1 cellular context compared by ENCODE assay signal in the genomic region with DNA sequence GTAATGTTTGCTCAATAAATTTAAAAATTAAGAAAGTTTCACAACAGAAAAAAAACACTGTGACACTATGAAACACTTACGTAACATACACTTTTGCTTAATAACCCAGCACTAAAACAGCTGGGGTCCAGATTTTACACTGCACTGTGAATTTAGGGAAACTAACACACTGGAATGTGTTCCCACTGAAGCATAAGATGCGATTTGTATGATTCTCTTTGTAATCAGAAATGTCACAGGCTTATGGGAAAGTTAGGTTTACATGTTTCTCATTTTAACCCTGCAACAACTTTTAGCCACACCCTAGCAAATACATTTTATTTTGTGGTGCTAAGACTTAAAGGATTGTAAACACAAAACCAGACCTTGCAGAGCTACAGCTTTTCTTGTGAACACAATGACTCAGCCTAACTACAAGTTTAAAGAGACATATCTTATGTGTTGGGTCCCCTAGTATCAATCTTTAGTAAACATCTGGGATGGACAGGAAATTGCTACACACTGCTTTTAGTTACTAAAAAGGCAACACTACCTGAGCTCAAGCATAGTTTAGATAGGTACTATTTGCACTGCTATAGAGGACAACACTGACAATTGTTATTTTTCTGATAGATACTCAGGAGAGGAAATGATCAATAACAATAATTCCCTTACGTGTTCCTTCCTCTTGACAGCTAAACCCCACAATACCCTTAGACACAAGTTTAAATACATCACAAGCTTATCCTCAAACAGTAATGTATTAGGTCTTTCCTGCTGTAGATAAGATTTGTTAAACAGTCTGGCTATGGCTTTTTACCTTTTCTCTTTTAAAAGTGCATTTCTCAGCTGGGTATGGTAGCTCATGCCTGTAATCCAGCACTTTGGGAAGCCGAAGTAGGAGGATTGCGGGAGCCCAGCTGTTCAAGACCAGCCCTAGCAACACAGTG.
TF ChIP-seq lines count a peak whose summit lies in the region.

No MANE protein-coding gene starts in this region.

TF ChIP-seq in HepG2, 621 proteins besides CTCF, POLR2A, EP300 and RAD21 (continued from another document and continues in another):
- TF ChIP-seq, protein P1, sequence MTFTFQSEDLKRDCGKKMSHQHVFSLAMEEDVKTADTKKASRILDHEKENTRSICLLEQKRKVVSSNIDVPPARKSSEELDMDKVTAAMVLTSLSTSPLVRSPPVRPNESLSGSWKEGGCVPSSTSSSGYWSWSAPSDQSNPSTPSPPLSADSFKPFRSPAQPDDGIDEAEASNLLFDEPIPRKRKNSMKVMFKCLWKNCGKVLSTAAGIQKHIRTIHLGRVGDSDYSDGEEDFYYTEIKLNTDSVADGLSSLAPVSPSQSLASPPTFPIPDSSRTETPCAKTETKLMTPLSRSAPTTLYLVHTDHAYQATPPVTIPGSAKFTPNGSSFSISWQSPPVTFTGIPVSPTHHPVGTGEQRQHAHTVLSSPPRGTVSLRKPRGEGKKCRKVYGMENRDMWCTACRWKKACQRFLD (CRISPR knock-in tag; IDR thresholded peaks at IDR 0.05; ENCODE audit: borderline replicate concordance): no peak; the same call in 1 of the 2 replicates
- no peak for TF ChIP-seq ZBTB49 (CRISPR knock-in tag; IDR thresholded peaks at IDR 0.05; ENCODE audit: borderline replicate concordance)
- TF ChIP-seq RELA (CRISPR knock-in tag; IDR thresholded peaks at IDR 0.05): no peak
- peak; percentile 98 for TF ChIP-seq SOX5 (CRISPR knock-in tag; IDR thresholded peaks at IDR 0.05; ENCODE audit: borderline replicate concordance)
- peak; percentile 100 for TF ChIP-seq MED1 (CRISPR knock-in tag; IDR thresholded peaks at IDR 0.05)
- peak; percentile 95 for TF ChIP-seq MIXL1 (CRISPR knock-in tag; IDR thresholded peaks at IDR 0.05)
- no peak for TF ChIP-seq NONO (IDR thresholded peaks at IDR 0.05)
- TF ChIP-seq NONO (CRISPR knock-in tag; conservative IDR thresholded peaks at IDR 0.05): peak; percentile 78
- TF ChIP-seq SMAD3 (CRISPR knock-in tag; IDR thresholded peaks at IDR 0.05): peak; percentile 81
- no peak for TF ChIP-seq TEAD2 (CRISPR knock-in tag; IDR thresholded peaks at IDR 0.05)
- TF ChIP-seq ZNF264 (CRISPR knock-in tag; IDR thresholded peaks at IDR 0.05): 0 out of 2 replicates have a peak, but pooled peaks have one; percentile 34
- TF ChIP-seq ZNF746 (CRISPR knock-in tag; IDR thresholded peaks at IDR 0.05): no peak
- no peak; the same call in 1 of the 2 replicates for TF ChIP-seq REL (CRISPR knock-in tag; conservative IDR thresholded peaks at IDR 0.05)
- TF ChIP-seq, protein P2, sequence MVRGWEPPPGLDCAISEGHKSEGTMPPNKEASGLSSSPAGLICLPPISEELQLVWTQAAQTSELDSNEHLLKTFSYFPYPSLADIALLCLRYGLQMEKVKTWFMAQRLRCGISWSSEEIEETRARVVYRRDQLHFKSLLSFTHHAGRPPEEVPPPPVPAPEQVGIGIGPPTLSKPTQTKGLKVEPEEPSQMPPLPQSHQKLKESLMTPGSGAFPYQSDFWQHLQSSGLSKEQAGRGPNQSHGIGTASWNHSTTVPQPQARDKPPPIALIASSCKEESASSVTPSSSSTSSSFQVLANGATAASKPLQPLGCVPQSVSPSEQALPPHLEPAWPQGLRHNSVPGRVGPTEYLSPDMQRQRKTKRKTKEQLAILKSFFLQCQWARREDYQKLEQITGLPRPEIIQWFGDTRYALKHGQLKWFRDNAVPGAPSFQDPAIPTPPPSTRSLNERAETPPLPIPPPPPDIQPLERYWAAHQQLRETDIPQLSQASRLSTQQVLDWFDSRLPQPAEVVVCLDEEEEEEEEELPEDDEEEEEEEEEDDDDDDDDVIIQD (CRISPR knock-in tag; IDR thresholded peaks at IDR 0.05; ENCODE audit: low read depth): 0 out of 2 replicates have a peak, but pooled peaks have one; percentile 58
- TF ChIP-seq SP2 (CRISPR knock-in tag; IDR thresholded peaks at IDR 0.05): no peak
- TF ChIP-seq ZNF260 (CRISPR knock-in tag; IDR thresholded peaks at IDR 0.05; ENCODE audit: borderline replicate concordance, low read depth): no peak
- no peak for TF ChIP-seq ZFP37 (CRISPR knock-in tag; IDR thresholded peaks at IDR 0.05; ENCODE audit: borderline replicate concordance)
- no peak for TF ChIP-seq ZNF556 (CRISPR knock-in tag; IDR thresholded peaks at IDR 0.05; ENCODE audit: borderline replicate concordance)
- TF ChIP-seq ZMYM2 (CRISPR knock-in tag; IDR thresholded peaks at IDR 0.05): no peak
- TF ChIP-seq, protein P3, sequence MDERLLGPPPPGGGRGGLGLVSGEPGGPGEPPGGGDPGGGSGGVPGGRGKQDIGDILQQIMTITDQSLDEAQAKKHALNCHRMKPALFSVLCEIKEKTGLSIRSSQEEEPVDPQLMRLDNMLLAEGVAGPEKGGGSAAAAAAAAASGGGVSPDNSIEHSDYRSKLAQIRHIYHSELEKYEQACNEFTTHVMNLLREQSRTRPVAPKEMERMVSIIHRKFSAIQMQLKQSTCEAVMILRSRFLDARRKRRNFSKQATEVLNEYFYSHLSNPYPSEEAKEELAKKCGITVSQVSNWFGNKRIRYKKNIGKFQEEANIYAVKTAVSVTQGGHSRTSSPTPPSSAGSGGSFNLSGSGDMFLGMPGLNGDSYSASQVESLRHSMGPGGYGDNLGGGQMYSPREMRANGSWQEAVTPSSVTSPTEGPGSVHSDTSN (CRISPR knock-in tag; IDR thresholded peaks at IDR 0.05): no peak
- peak; percentile 8 for TF ChIP-seq ZNF629 (CRISPR knock-in tag; conservative IDR thresholded peaks at IDR 0.05)
- TF ChIP-seq NCOA2 (CRISPR knock-in tag; IDR thresholded peaks at IDR 0.05): peak; percentile 98
- no peak for TF ChIP-seq ZNF513 (CRISPR knock-in tag; conservative IDR thresholded peaks at IDR 0.05)
- peak; percentile 19; the same call in 1 of the 2 replicates for TF ChIP-seq TAF1 (CRISPR knock-in tag; IDR thresholded peaks at IDR 0.05)
- no peak for TF ChIP-seq ZNF577 (CRISPR knock-in tag; IDR thresholded peaks at IDR 0.05; ENCODE audit: borderline replicate concordance, low read depth)
- TF ChIP-seq ARID5B (CRISPR knock-in tag; IDR thresholded peaks at IDR 0.05): peak; percentile 96
- peak; percentile 85; the same call in 1 of the 2 replicates for TF ChIP-seq ZNF317 (CRISPR knock-in tag; IDR thresholded peaks at IDR 0.05)
- TF ChIP-seq MYC (CRISPR knock-in tag; IDR thresholded peaks at IDR 0.05; ENCODE audit: borderline replicate concordance): no peak
- no peak for TF ChIP-seq ISX (CRISPR knock-in tag; conservative IDR thresholded peaks at IDR 0.05)
- TF ChIP-seq, protein P4, sequence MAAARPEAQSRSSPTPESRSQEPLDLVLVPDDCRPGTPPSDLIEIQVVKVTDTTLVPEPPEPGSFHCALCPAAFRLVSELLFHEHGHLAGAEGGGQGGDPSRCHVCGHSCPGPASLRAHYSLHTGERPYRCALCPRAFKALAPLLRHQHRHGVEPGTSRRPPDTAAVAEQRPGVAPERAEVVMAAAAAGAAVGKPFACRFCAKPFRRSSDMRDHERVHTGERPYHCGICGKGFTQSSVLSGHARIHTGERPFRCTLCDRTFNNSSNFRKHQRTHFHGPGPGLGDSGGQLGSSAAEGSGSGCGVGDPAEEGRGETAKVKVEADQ (CRISPR knock-in tag; IDR thresholded peaks at IDR 0.05; ENCODE audit: borderline replicate concordance): no peak
- no peak for TF ChIP-seq YEATS2 (CRISPR knock-in tag; IDR thresholded peaks at IDR 0.05; ENCODE audit: borderline replicate concordance)
- no peak for TF ChIP-seq ATF5 (CRISPR knock-in tag; IDR thresholded peaks at IDR 0.05; ENCODE audit: low read depth)
- TF ChIP-seq EEA1 (CRISPR knock-in tag; IDR thresholded peaks at IDR 0.05; ENCODE audit: borderline replicate concordance): no peak
- no peak for TF ChIP-seq PHF20 (CRISPR knock-in tag; IDR thresholded peaks at IDR 0.05)
- peak; percentile 98 for TF ChIP-seq ZNF331 (CRISPR knock-in tag; IDR thresholded peaks at IDR 0.05)
- no peak for TF ChIP-seq CENPT (CRISPR knock-in tag; IDR thresholded peaks at IDR 0.05; ENCODE audit: low read depth)
- TF ChIP-seq ZNF124 (CRISPR knock-in tag; IDR thresholded peaks at IDR 0.05): no peak
- TF ChIP-seq JUND (CRISPR knock-in tag; IDR thresholded peaks at IDR 0.05): peak; percentile 93
- no peak for TF ChIP-seq ATRX (CRISPR knock-in tag; IDR thresholded peaks at IDR 0.05; ENCODE audit: borderline replicate concordance)
- TF ChIP-seq ZNF607 (CRISPR knock-in tag; IDR thresholded peaks at IDR 0.05; ENCODE audit: borderline replicate concordance): no peak
- no peak for TF ChIP-seq HNRNPL (IDR thresholded peaks at IDR 0.05; ENCODE audit: low read depth, low read length)
- TF ChIP-seq KAT2B (IDR thresholded peaks at IDR 0.05; ENCODE audit: borderline replicate concordance, low read depth, low read length): no peak
- no peak for TF ChIP-seq KLF13 (CRISPR knock-in tag; IDR thresholded peaks at IDR 0.05)
- TF ChIP-seq ADNP (CRISPR knock-in tag; IDR thresholded peaks at IDR 0.05): no peak
- peak; percentile 62; the same call in 1 of the 2 replicates for TF ChIP-seq ARNT2 (CRISPR knock-in tag; IDR thresholded peaks at IDR 0.05; ENCODE audit: low read depth)
- TF ChIP-seq ZNF382 (CRISPR knock-in tag; IDR thresholded peaks at IDR 0.05; ENCODE audit: borderline replicate concordance): no peak
- TF ChIP-seq ZNF33A (CRISPR knock-in tag; IDR thresholded peaks at IDR 0.05; ENCODE audit: borderline replicate concordance): no peak
- TF ChIP-seq NFIB (CRISPR knock-in tag; IDR thresholded peaks at IDR 0.05; ENCODE audit: borderline replicate concordance): no peak
- TF ChIP-seq ZBTB25 (CRISPR knock-in tag; IDR thresholded peaks at IDR 0.05): peak; percentile 61; the same call in 1 of the 2 replicates
- TF ChIP-seq ZNF644 (CRISPR knock-in tag; IDR thresholded peaks at IDR 0.05; ENCODE audit: low read depth): no peak
